ENCODE assay signal across 10 cellular contexts in genomic region chrX:133413218-133413925, GRCh38. TPM values are rescaled to one million over a fixed set of nuclear protein-coding genes. Genes with fewer than 3 reads are reported as not detected.
DNase-seq lines count a peak whose midpoint lies in the region; ATAC-seq and TF ChIP-seq lines count a peak whose summit lies in the region.
"Had no signal": no experiment of that assay in that cellular context is flagged by ENCODE, and none has a peak within 500 bp of the region (broad histone marks: within the 10 kb centered on the region; RNA-seq: fewer than 3 reads in every experiment).

No MANE protein-coding gene starts in this region.

- no peaks in the 10 kb centered on the region for H3K36me3 ChIP-seq in mesodermal cell (ENCODE audit: control insufficient read depth, insufficient read depth, low read length)
- no peaks in the 10 kb centered on the region for H3K36me3 ChIP-seq in thoracic aorta

- no peak for TF ChIP-seq CTCF in thoracic aorta (IDR thresholded peaks at IDR 0.05)

- no peaks in the 10 kb centered on the region for H3K9me3 ChIP-seq in mesodermal cell (ENCODE audit: control insufficient read depth, low read length)
- H3K9me3 ChIP-seq in thoracic aorta = no peaks in the 10 kb centered on the region

- H3K4me3 ChIP-seq in mesodermal cell (ENCODE audit: extremely low read depth, insufficient read depth, low read length, poor library complexity, severe bottlenecking) = peak overlapping the region; percentile 60
- H3K4me3 ChIP-seq in thoracic aorta = peak overlapping the region; percentile 87

- no peaks in the 10 kb centered on the region for H3K27me3 ChIP-seq in thoracic aorta (replicated peaks; ENCODE audit: insufficient read depth)

- no peak for ATAC-seq in thoracic aorta (ENCODE audit: insufficient number of reproducible peaks, low FRiP score, low read depth)

- DNase-seq in NCI-H1105 treated with DMSO at 0.1 percent for 48 hours (lab: John Stamatoyannopoulos, UW) (peak; percentile 29), ecto neural progenitor cell (ENCODE audit: low spot score) (peak; percentile 55), thoracic aorta (ENCODE audit: low spot score) (no peak), cortex of kidney (lab: John Stamatoyannopoulos, UW) (no peak), SW480 (ENCODE audit: low spot score) (no peak), NCI-H1048 (lab: John Stamatoyannopoulos, UW) (no peak), DMS153 treated with DMSO at 0.1 percent for 48 hours (lab: John Stamatoyannopoulos, UW; ENCODE audit: unreplicated experiment) (no peak)
- DNase-seq: NCI-H187, SHP77 had no signal

- H3K4me1 ChIP-seq in mesodermal cell (ENCODE audit: control insufficient read depth, insufficient read depth, low read length, poor library complexity, severe bottlenecking) (peaks cover 16% of the 10 kb centered on the region), thoracic aorta (ENCODE audit: control insufficient read depth in 1 of 2, low read depth in 2 of 2) (peaks cover 0 to 26% of the 10 kb centered on the region in 2 donors)

- H3K27ac ChIP-seq in mesodermal cell (ENCODE audit: low read depth, low read length, severe bottlenecking) (peak overlapping the region; percentile 71), thoracic aorta (peak overlapping the region in 1 of 2 donors; percentile 72)

- 0 to 3% methylated on average over 16 to 17 of the region's 38 CpGs for WGBS in mesodermal cell (ENCODE audit: insufficient coverage in 2 of 2), 2 experiments

RNA-seq across cellular contexts. Expression of gene GPC4, which starts 1.9 kb away (rescaled TPM):
- polyA plus RNA-seq in mesodermal cell (2013, experiment 1 of 2) = 24.3 TPM
- 18.8 TPM for polyA plus RNA-seq in mesodermal cell (2013, experiment 2 of 2)
- total RNA-seq in thoracic aorta = 10 to 100 TPM; 21.3 to 28.4 TPM

Comparison
In these comparisons a context has a peak if more than half of its experiments do, and no peak if none do; other contexts are left out.
1. DNase-seq: peak in NCI-H1105 treated with DMSO at 0.1 percent for 48 hours (single experiment) and ecto neural progenitor cell (single experiment); none in thoracic aorta (single experiment), cortex of kidney (single experiment), SW480 (single experiment), NCI-H1048 (single experiment) and DMS153 treated with DMSO at 0.1 percent for 48 hours (single experiment).